ENCODE assay signal across 11 cellular contexts in genomic region chr10:46523881-46524470, GRCh38. TPM values are rescaled to one million over a fixed set of nuclear protein-coding genes. Genes with fewer than 3 reads are reported as not detected.
A peak's percentile ranks its signal among the peaks of the same experiment; 100 is the strongest.
DNase-seq lines count a peak whose midpoint lies in the region; ATAC-seq and TF ChIP-seq lines count a peak whose summit lies in the region.
"Had no signal": no experiment of that assay in that cellular context is flagged by ENCODE, and none has a peak within 500 bp of the region (broad histone marks: within the 10 kb centered on the region; RNA-seq: fewer than 3 reads in every experiment).

No MANE protein-coding gene starts in this region.

- DNase-seq in left cardiac atrium (peak; percentile 57), left ventricle myocardium superior (no peak), T1000 (lab: John Stamatoyannopoulos, UW) (peak; percentile 97), hepatic stellate cell (ENCODE audit: low spot score) (peak; percentile 89), upper lobe of right lung (peak; percentile 62), erythroblast (lab: John Stamatoyannopoulos, UW) (no peak), nucleus accumbens (lab: John Stamatoyannopoulos, UW) (no peak), DMS153 (lab: John Stamatoyannopoulos, UW) (no peak)
- DNase-seq: naive B cell, NCI-H748 treated with DMSO at 0.1 percent for 48 hours had no signal

- ATAC-seq in left cardiac atrium, result no peak
- no peak for ATAC-seq in left ventricle myocardium superior
- ATAC-seq in upper lobe of right lung, result no peak

- no peak overlapping the region for H3K4me3 ChIP-seq in upper lobe of right lung

- no peak for TF ChIP-seq POLR2A in erythroblast (IDR thresholded peaks at IDR 0.05; ENCODE audit: low read length)

- H3K4me1 ChIP-seq in upper lobe of right lung, result peaks cover 16% of the 10 kb centered on the region

- H3K36me3 ChIP-seq in upper lobe of right lung, result no peaks in the 10 kb centered on the region

- no peak for TF ChIP-seq CTCF in upper lobe of right lung (IDR thresholded peaks at IDR 0.05)

- intact Hi-C loops in left cardiac atrium (cut with DNase I) (no loop called here), left ventricle myocardium superior (cut with micrococcal nuclease) (no loop called here), upper lobe of right lung (cut with DNase I) (no loop called here)

- no peaks in the 10 kb centered on the region for H3K9me3 ChIP-seq in upper lobe of right lung

- no peak overlapping the region for H3K27ac ChIP-seq in upper lobe of right lung

- H3K27me3 ChIP-seq in upper lobe of right lung, result no peaks in the 10 kb centered on the region

RNA-seq across cellular contexts. Expression of gene GPRIN2, which starts 32.5 kb away (rescaled TPM):
- not detected for total RNA-seq in left cardiac atrium
- total RNA-seq in left ventricle myocardium superior, result not detected
- total RNA-seq in upper lobe of right lung, result 56.2 TPM
- total RNA-seq: activated CD4-positive, alpha-beta memory T cell treated with anti-CD3 and anti-CD28 coated beads for 36 hours had no signal

RNA-seq across cellular contexts. Expression of gene SYT15, which starts 55.0 kb away (rescaled TPM):
- 1 to 10 TPM; 4.6 to 4.9 TPM for total RNA-seq in left cardiac atrium
- total RNA-seq in left ventricle myocardium superior, result 3.6 TPM
- 45.4 TPM for total RNA-seq in upper lobe of right lung

RNA-seq across cellular contexts. Expression of gene NPY4R, which starts 58.2 kb away (rescaled TPM):
- under 1 TPM in 1 of 2 donors, not detected in 1; 0.58 TPM for total RNA-seq in left cardiac atrium
- total RNA-seq in left ventricle myocardium superior, result not detected
- not detected for total RNA-seq in upper lobe of right lung
- total RNA-seq: activated CD4-positive, alpha-beta memory T cell treated with anti-CD3 and anti-CD28 coated beads for 36 hours had no signal

Comparison
In these comparisons a context has a peak if more than half of its experiments do, and no peak if none do; other contexts are left out.
1. DNase-seq: peak in left cardiac atrium (single experiment), T1000 (single experiment), hepatic stellate cell (single experiment) and upper lobe of right lung (single experiment); none in left ventricle myocardium superior (single experiment), erythroblast (0 of 2), nucleus accumbens (0 of 56) and DMS153 (single experiment).
2. RNA of gene GPRIN2, which starts 32.5 kb away (total RNA-seq): 56.2 TPM in upper lobe of right lung (single experiment); not detected in left cardiac atrium and not detected in left ventricle myocardium superior (single experiment); every median in the first group is over 10 times any median in the second.